In the genomic region with DNA sequence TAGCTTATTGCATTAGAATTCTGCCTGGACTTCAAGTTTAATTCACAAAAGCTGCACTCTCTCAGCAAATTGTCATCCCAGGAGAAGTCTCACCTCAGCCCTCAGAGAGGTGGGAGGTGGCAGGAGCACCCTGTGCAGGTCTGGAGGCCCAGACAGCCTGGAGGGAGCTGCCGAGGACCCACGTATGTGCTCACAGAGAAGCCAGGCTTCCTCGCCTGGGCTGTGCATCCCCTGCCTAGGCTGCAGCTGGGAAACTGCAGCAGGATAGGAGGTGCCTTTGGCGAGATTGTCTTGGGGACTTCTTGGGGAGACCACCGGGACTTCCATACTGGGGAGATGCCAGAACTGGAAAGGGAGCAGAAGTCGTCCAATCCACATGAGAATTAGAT, we compare ENCODE assay signal across 11 cellular contexts. TPM values are rescaled to one million over a fixed set of nuclear protein-coding genes. Genes with fewer than 3 reads are reported as not detected.
A peak's percentile ranks its signal among the peaks of the same experiment; 100 is the strongest.
DNase-seq lines count a peak whose midpoint lies in the region; ATAC-seq and TF ChIP-seq lines count a peak whose summit lies in the region.
"Had no signal": no experiment of that assay in that cellular context is flagged by ENCODE, and none has a peak within 500 bp of the region (broad histone marks: within the 10 kb centered on the region; RNA-seq: fewer than 3 reads in every experiment).

No MANE protein-coding gene starts in this region.

- intact Hi-C loops in activated CD8-positive, alpha-beta T cell treated with anti-CD3 and anti-CD28 coated beads for 36 hours (cut with micrococcal nuclease) = no loop called here
- intact Hi-C loops in right cardiac atrium (cut with DNase I) = no loop called here

- H3K27ac Mint-ChIP-seq in CD8-positive, alpha-beta memory T cell = peak overlapping the region in 5 of 8 donors; percentile 24 to 92 (median 78)
- peak overlapping the region; percentile 75 for H3K27ac Mint-ChIP-seq in activated CD8-positive, alpha-beta T cell treated with anti-CD3 and anti-CD28 coated beads for 36 hours

- peak overlapping the region; percentile 85 to 93 (median 88) for H3K4me3 Mint-ChIP-seq in CD8-positive, alpha-beta memory T cell
- H3K4me3 Mint-ChIP-seq in activated CD8-positive, alpha-beta T cell treated with anti-CD3 and anti-CD28 coated beads for 36 hours = peak overlapping the region; percentile 75

- peaks cover 17% of the 10 kb centered on the region for H3K4me1 ChIP-seq in BE2C
- H3K4me1 ChIP-seq in CD8-positive, alpha-beta memory T cell (ENCODE audit: insufficient read depth, low read length) = peaks cover 9% of the 10 kb centered on the region
- H3K4me1 ChIP-seq in right cardiac atrium (ENCODE audit: control insufficient read depth, insufficient read depth, low read length) = no peaks in the 10 kb centered on the region

- CTCF ChIA-PET in CD8-positive, alpha-beta memory T cell (lab: Charles Lee) = interaction anchor here (0.8 to 8.6 kb wide), 13 partner anchors 8 to 286 kb away, joined by 3 to 76 read pairs (median 4); a partner anchor contains a TSS
- CTCF ChIA-PET in activated CD8-positive, alpha-beta T cell treated with anti-CD3 and anti-CD28 coated beads for 36 hours (lab: Charles Lee) = interaction anchor here (0.7 to 9.1 kb wide), 12 partner anchors 10 to 162 kb away, joined by 3 to 127 read pairs (median 7); a partner anchor contains a TSS

- TF ChIP-seq CTCF in BE2C (IDR thresholded peaks at IDR 0.05; ENCODE audit: low read depth, low read length) (no peak), GM10266 (IDR thresholded peaks at IDR 0.05; ENCODE audit: control insufficient read depth, insufficient read depth, low read depth, missing control alignments) (no peak)
- no peak for TF ChIP-seq CTCF in activated CD8-positive, alpha-beta T cell treated with anti-CD3 and anti-CD28 coated beads for 36 hours (IDR thresholded peaks at IDR 0.05)

- peaks cover 0 to 2% of the 10 kb centered on the region in 2 donors for H3K27me3 Mint-ChIP-seq in CD8-positive, alpha-beta memory T cell
- H3K27me3 Mint-ChIP-seq in activated CD8-positive, alpha-beta T cell treated with anti-CD3 and anti-CD28 coated beads for 36 hours = no peaks in the 10 kb centered on the region

- peaks cover 0 to 4% (median 0%) of the 10 kb centered on the region in 3 donors for H3K36me3 Mint-ChIP-seq in CD8-positive, alpha-beta memory T cell
- H3K36me3 Mint-ChIP-seq in activated CD8-positive, alpha-beta T cell treated with anti-CD3 and anti-CD28 coated beads for 36 hours (ENCODE audit: low read depth) = no peaks in the 10 kb centered on the region

- H3K4me1 Mint-ChIP-seq in CD8-positive, alpha-beta memory T cell = peaks cover 15 to 18% (median 16%) of the 10 kb centered on the region in 3 donors
- peaks cover 21% of the 10 kb centered on the region for H3K4me1 Mint-ChIP-seq in activated CD8-positive, alpha-beta T cell treated with anti-CD3 and anti-CD28 coated beads for 36 hours (ENCODE audit: low read depth)

- no peaks in the 10 kb centered on the region for H3K9me3 ChIP-seq in BE2C
- H3K9me3 ChIP-seq in CD8-positive, alpha-beta memory T cell (ENCODE audit: low read length) = no peaks in the 10 kb centered on the region
- H3K9me3 ChIP-seq in right cardiac atrium (ENCODE audit: control insufficient read depth, low read length) = no peaks in the 10 kb centered on the region
- H3K9me3 ChIP-seq: esophagus muscularis mucosa had no signal

- H3K9me3 Mint-ChIP-seq in CD8-positive, alpha-beta memory T cell = no peaks in the 10 kb centered on the region
- H3K9me3 Mint-ChIP-seq in activated CD8-positive, alpha-beta T cell treated with anti-CD3 and anti-CD28 coated beads for 36 hours = no peaks in the 10 kb centered on the region

- WGBS in right cardiac atrium = 78% methylated on average over 6 of the region's 6 CpGs

- H3K27me3 ChIP-seq in BE2C (no peaks in the 10 kb centered on the region), layer of hippocampus (ENCODE audit: control insufficient read depth, insufficient read depth, low read length) (no peaks in the 10 kb centered on the region), right cardiac atrium (ENCODE audit: control insufficient read depth, insufficient read depth) (no peaks in the 10 kb centered on the region)
- no peaks in the 10 kb centered on the region for H3K27me3 ChIP-seq in CD8-positive, alpha-beta memory T cell (ENCODE audit: insufficient read depth, low read length, poor library complexity, severe bottlenecking)
- H3K27me3 ChIP-seq: esophagus muscularis mucosa had no signal

- DNase-seq in BE2C (no peak), right cardiac atrium (no peak), GM10266 (ENCODE audit: extremely low spot score) (no peak)
- no peak for DNase-seq in CD8-positive, alpha-beta memory T cell
- no peak for DNase-seq in activated CD8-positive, alpha-beta T cell treated with anti-CD3 and anti-CD28 coated beads for 36 hours

- H3K27ac ChIP-seq in CD8-positive, alpha-beta memory T cell (ENCODE audit: low read depth, low read length) = no peak overlapping the region
- H3K27ac ChIP-seq in layer of hippocampus (ENCODE audit: low read depth, low read length) (peak overlapping the region; percentile 15), right cardiac atrium (ENCODE audit: low read length) (no peak overlapping the region)
- H3K27ac ChIP-seq: HL-60 had no signal

- ATAC-seq in activated CD8-positive, alpha-beta T cell treated with anti-CD3 and anti-CD28 coated beads for 36 hours = no peak
- ATAC-seq in right cardiac atrium (no peak), HG03378 (IDR thresholded peaks at IDR 0.05; ENCODE audit: unreplicated experiment) (no peak), HG02759 (IDR thresholded peaks at IDR 0.05; ENCODE audit: unreplicated experiment) (no peak)

- POLR2A ChIA-PET in CD8-positive, alpha-beta memory T cell (lab: Charles Lee) = interaction anchor here (0.7 to 2.7 kb wide), 7 partner anchors 12 to 133 kb away, joined by 3 to 28 read pairs (median 4); a partner anchor contains a TSS
- POLR2A ChIA-PET in activated CD8-positive, alpha-beta T cell treated with anti-CD3 and anti-CD28 coated beads for 36 hours (lab: Charles Lee) = interaction anchor here (0.6 to 6.3 kb wide), 11 partner anchors 8 to 517 kb away, joined by 3 to 57 read pairs (median 4); a partner anchor contains a TSS

- H3K36me3 ChIP-seq in BE2C = no peaks in the 10 kb centered on the region
- H3K36me3 ChIP-seq in CD8-positive, alpha-beta memory T cell (ENCODE audit: insufficient read depth, low read length) = no peaks in the 10 kb centered on the region
- H3K36me3 ChIP-seq: esophagus muscularis mucosa had no signal

- H3K4me3 ChIP-seq in BE2C (ENCODE audit: low read depth, low read length) (0 out of 2 replicates have a peak overlapping the region, but pooled peaks have one; percentile 5), right cardiac atrium (ENCODE audit: low read length) (no peak overlapping the region)
- no peak overlapping the region for H3K4me3 ChIP-seq in CD8-positive, alpha-beta memory T cell (ENCODE audit: low read length)

RNA-seq across cellular contexts. Expression of a gene that starts 8.8 kb away (rescaled TPM):
- polyA plus RNA-seq in BE2C (2012; ENCODE audit: insufficient read depth, insufficient read length, low read depth) = not detected
- total RNA-seq in CD8-positive, alpha-beta memory T cell = not detected
- not detected for polyA plus RNA-seq in CD8-positive, alpha-beta memory T cell
- total RNA-seq in activated CD8-positive, alpha-beta T cell treated with anti-CD3 and anti-CD28 coated beads for 36 hours = not detected
- total RNA-seq in right cardiac atrium = under 1 TPM in 1 of 4 donors, not detected in 3; 0.14 TPM
- 0.16 TPM for polyA plus RNA-seq in right cardiac atrium
- total RNA-seq: M059J had no signal

RNA-seq across cellular contexts. Expression of a gene that starts 14.0 kb away (rescaled TPM):
- polyA plus RNA-seq in BE2C (2012; ENCODE audit: insufficient read depth, insufficient read length, low read depth) = 43.9 TPM
- 10 to 100 TPM; 79.6 to 88.3 TPM for total RNA-seq in CD8-positive, alpha-beta memory T cell
- 16.9 TPM for polyA plus RNA-seq in CD8-positive, alpha-beta memory T cell
- 10 to 100 TPM; 90.3 to 93.1 TPM for total RNA-seq in activated CD8-positive, alpha-beta T cell treated with anti-CD3 and anti-CD28 coated beads for 36 hours
- 10 to 100 TPM in 1 of 4 donors, 1 to 10 TPM in 3; 4.0 to 11.0 (median 5.3) TPM for total RNA-seq in right cardiac atrium
- polyA plus RNA-seq in right cardiac atrium = 3.5 TPM

RNA-seq across cellular contexts. Expression of a gene that starts 28.3 kb away (rescaled TPM):
- polyA plus RNA-seq in BE2C (2012; ENCODE audit: insufficient read depth, insufficient read length, low read depth) = 19.2 TPM
- total RNA-seq in CD8-positive, alpha-beta memory T cell = 1 to 10 TPM; 1.2 to 1.5 TPM
- 0.14 TPM for polyA plus RNA-seq in CD8-positive, alpha-beta memory T cell
- total RNA-seq in activated CD8-positive, alpha-beta T cell treated with anti-CD3 and anti-CD28 coated beads for 36 hours = under 1 TPM; 0.63 to 0.83 TPM
- under 1 TPM; 0.17 to 0.45 (median 0.17) TPM for total RNA-seq in right cardiac atrium
- polyA plus RNA-seq in right cardiac atrium = 0.18 TPM
- total RNA-seq: M059J had no signal

RNA-seq across cellular contexts. Expression of a gene that starts 34.4 kb away (rescaled TPM):
- 50.6 TPM for polyA plus RNA-seq in BE2C (2012; ENCODE audit: insufficient read depth, insufficient read length, low read depth)
- total RNA-seq in CD8-positive, alpha-beta memory T cell = 10 to 100 TPM; 69.0 to 72.4 TPM
- 83.9 TPM for polyA plus RNA-seq in CD8-positive, alpha-beta memory T cell
- total RNA-seq in activated CD8-positive, alpha-beta T cell treated with anti-CD3 and anti-CD28 coated beads for 36 hours = 10 to 100 TPM; 59.9 to 63.9 TPM
- 10 to 100 TPM; 50.6 to 70.7 (median 62.6) TPM for total RNA-seq in right cardiac atrium
- 33.1 TPM for polyA plus RNA-seq in right cardiac atrium

RNA-seq across cellular contexts. Expression of a gene that starts 34.6 kb away (rescaled TPM):
- polyA plus RNA-seq in BE2C (2012; ENCODE audit: insufficient read depth, insufficient read length, low read depth) = 2.8 TPM
- 1 to 10 TPM; 1.5 to 1.6 TPM for total RNA-seq in CD8-positive, alpha-beta memory T cell
- polyA plus RNA-seq in CD8-positive, alpha-beta memory T cell = 1.5 TPM
- total RNA-seq in activated CD8-positive, alpha-beta T cell treated with anti-CD3 and anti-CD28 coated beads for 36 hours = 1 to 10 TPM; 1.8 to 2.5 TPM
- total RNA-seq in right cardiac atrium = 1 to 10 TPM in 3 of 4 donors, under 1 TPM in 1; 0.79 to 2.9 (median 2.4) TPM
- 2.6 TPM for polyA plus RNA-seq in right cardiac atrium

Comparison
In these comparisons a context has a peak if more than half of its experiments do, and no peak if none do; other contexts are left out.
1. RNA of a gene that starts 14.0 kb away (total RNA-seq): 90.3 to 93.1 TPM in activated CD8-positive, alpha-beta T cell treated with anti-CD3 and anti-CD28 coated beads for 36 hours and 79.6 to 88.3 TPM in CD8-positive, alpha-beta memory T cell; 4.0 to 11.0 TPM in right cardiac atrium; every median in the first group is over 4 times any median in the second.